24 cellular contexts compared by ENCODE assay signal in the genomic region with DNA sequence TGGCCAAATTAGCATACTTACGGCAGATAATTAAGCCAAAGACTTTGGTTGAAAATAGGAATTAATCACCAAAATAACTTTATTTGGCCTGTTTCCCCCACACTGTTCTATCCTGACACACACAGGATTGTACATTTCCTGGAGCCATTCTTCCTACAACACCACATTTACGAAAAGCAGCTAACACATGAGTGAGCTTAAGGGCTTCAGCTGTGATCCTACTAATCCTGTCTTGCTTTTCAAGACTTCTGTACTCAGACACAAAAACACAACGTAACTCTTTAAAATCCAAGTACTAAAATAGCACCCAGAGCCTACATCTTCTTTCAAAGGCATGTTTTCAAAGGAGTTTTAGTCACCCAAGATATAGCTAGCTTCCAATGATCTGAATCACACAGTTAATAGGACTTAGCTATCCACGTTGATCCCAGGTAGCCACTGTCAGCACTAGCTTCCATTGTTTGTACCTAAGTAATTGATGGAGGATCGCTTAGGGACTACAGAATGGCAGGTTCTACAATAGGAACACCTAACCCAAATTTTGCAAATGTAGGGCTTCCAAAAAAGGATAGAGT. TPM values are rescaled to one million over a fixed set of nuclear protein-coding genes. Genes with fewer than 3 reads are reported as not detected.
DNase-seq lines count a peak whose midpoint lies in the region; ATAC-seq and TF ChIP-seq lines count a peak whose summit lies in the region.
"Had no signal": no experiment of that assay in that cellular context is flagged by ENCODE, and none has a peak within 500 bp of the region (broad histone marks: within the 10 kb centered on the region; RNA-seq: fewer than 3 reads in every experiment).

No MANE protein-coding gene starts in this region.

- peaks cover 0 to 8% (median 4%) of the 10 kb centered on the region in 8 donors for H3K9me3 Mint-ChIP-seq in CD4-positive, alpha-beta memory T cell

- no peaks in the 10 kb centered on the region for H3K36me3 ChIP-seq in CD4-positive, alpha-beta memory T cell (ENCODE audit: insufficient read depth, low read length)
- no peaks in the 10 kb centered on the region for H3K36me3 ChIP-seq in PC-3 (ENCODE audit: low read depth, low read length)
- H3K36me3 ChIP-seq in effector memory CD4-positive, alpha-beta T cell (ENCODE audit: control insufficient read depth, insufficient read depth, low read length), result no peaks in the 10 kb centered on the region
- H3K36me3 ChIP-seq: adrenal gland, BLaER1, gastroesophageal sphincter, spleen had no signal

- no peaks in the 10 kb centered on the region for H3K27me3 Mint-ChIP-seq in CD4-positive, alpha-beta memory T cell

- H3K9me3 ChIP-seq in CD4-positive, alpha-beta memory T cell (ENCODE audit: control insufficient read depth in 1 of 2, low read length in 2 of 2), result no peaks in the 10 kb centered on the region
- no peaks in the 10 kb centered on the region for H3K9me3 ChIP-seq in PC-3 (ENCODE audit: low read length)
- H3K9me3 ChIP-seq in effector memory CD4-positive, alpha-beta T cell (ENCODE audit: control insufficient read depth, low read length), result no peaks in the 10 kb centered on the region
- H3K9me3 ChIP-seq: adrenal gland, gastroesophageal sphincter had no signal

- CTCF ChIA-PET in CD4-positive, alpha-beta memory T cell (lab: Charles Lee; ENCODE audit: partially characterized antibody), result interaction anchor here (0.9 to 10.3 kb wide), 8 partner anchors 16 to 51 kb away, joined by 3 to 80 read pairs (median 4); no protein-coding TSS in a partner anchor
- CTCF ChIA-PET in PC-3 (lab: Charles Lee) (interaction anchor here (0.7 kb wide), 1 partner anchor 197 kb away, joined by 3 read pairs; no protein-coding TSS in a partner anchor), RWPE1 (lab: Yijun Ruan, JAX) (interaction anchor here (0.7 kb wide), 1 partner anchor 517 kb away, joined by 3 read pairs; no protein-coding TSS in a partner anchor)

- intact Hi-C loops in CD4-positive, alpha-beta memory T cell (cut with micrococcal nuclease), result no loop called here
- intact Hi-C loops in PC-3 (cut with micrococcal nuclease), result no loop called here

- POLR2A ChIA-PET in CD4-positive, alpha-beta memory T cell (lab: Charles Lee; ENCODE audit: partially characterized antibody), result interaction anchor here (0.8 to 18.4 kb wide), 9 partner anchors 8 to 42 kb away, joined by 3 to 241 read pairs (median 10); a partner anchor contains a TSS
- POLR2A ChIA-PET in PC-3 (lab: Charles Lee; ENCODE audit: unreplicated experiment), result no interaction called here
- POLR2A ChIA-PET in RWPE1 (lab: Yijun Ruan, JAX; ENCODE audit: low non-redundant PET), result no interaction called here

- H3K79me2 ChIP-seq in PC-3 (ENCODE audit: low read length), result no peaks in the 10 kb centered on the region

- no peak overlapping the region for H3K4me2 ChIP-seq in PC-3 (ENCODE audit: low read length)
- H3K4me2 ChIP-seq: KMS-11 had no signal

- H3K9me2 ChIP-seq in PC-3 (replicated peaks; ENCODE audit: low read length), result no peaks in the 10 kb centered on the region

- no peaks in the 10 kb centered on the region for H3K27me3 ChIP-seq in CD4-positive, alpha-beta memory T cell (ENCODE audit: insufficient read depth, low read length)
- no peaks in the 10 kb centered on the region for H3K27me3 ChIP-seq in PC-3 (ENCODE audit: low read length)
- H3K27me3 ChIP-seq in effector memory CD4-positive, alpha-beta T cell (replicated peaks; ENCODE audit: control insufficient read depth, insufficient read depth, low read length, poor library complexity, severe bottlenecking), result no peaks in the 10 kb centered on the region
- H3K27me3 ChIP-seq: adrenal gland, BLaER1, gastroesophageal sphincter, spleen had no signal

- H2AFZ ChIP-seq in PC-3 (ENCODE audit: low read length), result no peak overlapping the region

- no peaks in the 10 kb centered on the region for H3F3A ChIP-seq in PC-3 (ENCODE audit: low read length, unreplicated experiment)

- peak overlapping the region in 5 of 8 donors; percentile 39 to 88 (median 71) for H3K4me3 Mint-ChIP-seq in CD4-positive, alpha-beta memory T cell
- H3K4me3 Mint-ChIP-seq: nephron had no signal

- H3K4me3 ChIP-seq in CD4-positive, alpha-beta memory T cell (ENCODE audit: low read length in 2 of 2), result peak overlapping the region in 1 of 2 donors; percentile 22
- no peak overlapping the region for H3K4me3 ChIP-seq in PC-3 (ENCODE audit: low read length)
- H3K4me3 ChIP-seq in effector memory CD4-positive, alpha-beta T cell (ENCODE audit: insufficient read depth, low read depth, low read length, poor library complexity, severe bottlenecking), result no peak overlapping the region
- H3K4me3 ChIP-seq: adrenal gland, BLaER1, gastroesophageal sphincter, GM12878, spleen had no signal

- peaks cover 68% of the 10 kb centered on the region for H3K4me1 ChIP-seq in CD4-positive, alpha-beta memory T cell (ENCODE audit: insufficient read depth, low read length)
- H3K4me1 ChIP-seq in PC-3 (ENCODE audit: insufficient read depth, low read length), result no peaks in the 10 kb centered on the region
- peaks cover 55% of the 10 kb centered on the region for H3K4me1 ChIP-seq in effector memory CD4-positive, alpha-beta T cell (ENCODE audit: control insufficient read depth, insufficient read depth, low read length, poor library complexity, severe bottlenecking)
- H3K4me1 ChIP-seq: adrenal gland, gastroesophageal sphincter had no signal

- H3K27ac ChIP-seq in CD4-positive, alpha-beta memory T cell (ENCODE audit: low read depth, low read length), result peak overlapping the region; percentile 57
- no peak overlapping the region for H3K27ac ChIP-seq in PC-3 (ENCODE audit: low read length)
- peak overlapping the region; percentile 66 for H3K27ac ChIP-seq in effector memory CD4-positive, alpha-beta T cell (ENCODE audit: insufficient read depth, low read length, poor library complexity, severe bottlenecking)
- H3K27ac ChIP-seq in RWPE1, result no peak overlapping the region
- H3K27ac ChIP-seq: adrenal gland, gastroesophageal sphincter, KMS-11 had no signal

- no peak for TF ChIP-seq POLR2A in erythroblast (IDR thresholded peaks at IDR 0.05; ENCODE audit: low read length)

- BruUV-seq in PC-3 (replicated peaks; lab: Mats Ljungman, UMichigan), result no TSS peak

- H3K4me1 Mint-ChIP-seq in CD4-positive, alpha-beta memory T cell, result peaks cover 69 to 96% (median 86%) of the 10 kb centered on the region in 4 donors
- H3K4me1 Mint-ChIP-seq: nephron had no signal

- H3K27ac Mint-ChIP-seq in CD4-positive, alpha-beta memory T cell, result peak overlapping the region; percentile 92 to 99 (median 98)
- H3K27ac Mint-ChIP-seq: nephron had no signal

- H4K20me1 ChIP-seq in PC-3 (ENCODE audit: low read length), result no peaks in the 10 kb centered on the region
- H4K20me1 ChIP-seq: BLaER1 had no signal

- H3K36me3 Mint-ChIP-seq in CD4-positive, alpha-beta memory T cell, result peaks cover 6 to 8% of the 10 kb centered on the region in 2 donors

- ATAC-seq in PC-3, result 0 out of 2 replicates have a peak, but pooled peaks have one; percentile 33
- ATAC-seq: gastroesophageal sphincter, left lobe of liver, Right ventricle myocardium inferior, SK-N-SH treated with all-trans-retinoic acid at 6 μM for 48 hours had no signal

- TF ChIP-seq CTCF in PC-3 (conservative IDR thresholded peaks at IDR 0.05; ENCODE audit: low read depth, low read length) (no peak), RWPE1 (conservative IDR thresholded peaks at IDR 0.05; ENCODE audit: low read depth) (no peak)

- no peak for DNase-seq in CD4-positive, alpha-beta memory T cell
- DNase-seq in PC-3 (peak; percentile 20), renal cortical epithelial cell (ENCODE audit: low read depth) (peak; percentile 18), GM19240 (ENCODE audit: insufficient read length, low spot score) (no peak), erythroblast (lab: John Stamatoyannopoulos, UW) (no peak), RWPE1 (ENCODE audit: low spot score) (no peak), cortex of kidney (lab: John Stamatoyannopoulos, UW) (no peak)
- DNase-seq in effector memory CD4-positive, alpha-beta T cell, result no peak
- DNase-seq: ACHN; activated T-cell treated with anti-CD3 and anti-CD28 coated beads, Interleukin-2, amount 50 U/mL, for 1 hour; hippocampal formation; MM.1S; NCI-H1417; NCI-H446; spleen had no signal

- H3K9ac ChIP-seq in PC-3 (ENCODE audit: low read length), result no peak overlapping the region
- H3K9ac ChIP-seq: BLaER1, KMS-11 had no signal

RNA-seq across cellular contexts. Expression of a gene that starts 42.8 kb away (rescaled TPM):
- total RNA-seq in CD4-positive, alpha-beta memory T cell, result 100 to 1,000 TPM; 168 to 180 TPM
- 100 to 1,000 TPM; 134 to 165 TPM for polyA plus RNA-seq in CD4-positive, alpha-beta memory T cell
- total RNA-seq in PC-3 (2014; rRNA removed) (24.7 and 26.3 TPM in 2 replicates), renal cortical epithelial cell (26.9 and 42.0 TPM in 2 replicates)

Comparison
In these comparisons a context has a peak if more than half of its experiments do, and no peak if none do; other contexts are left out.
1. DNase-seq: peak in PC-3 (single experiment) and renal cortical epithelial cell (single experiment); none in CD4-positive, alpha-beta memory T cell (0 of 5), effector memory CD4-positive, alpha-beta T cell (0 of 3), GM19240 (single experiment), erythroblast (0 of 2), RWPE1 (single experiment) and cortex of kidney (single experiment).
2. H3K27ac ChIP-seq: peak in CD4-positive, alpha-beta memory T cell (single experiment) and effector memory CD4-positive, alpha-beta T cell (single experiment); none in PC-3 (single experiment) and RWPE1 (single experiment).